19 cellular contexts compared by ENCODE assay signal in genomic region chr2:174180837-174181236, GRCh38.
DNase-seq lines count a peak whose midpoint lies in the region; ATAC-seq and TF ChIP-seq lines count a peak whose summit lies in the region.
"Had no signal": no experiment of that assay in that cellular context is flagged by ENCODE, and none has a peak within 500 bp of the region (broad histone marks: within the 10 kb centered on the region; RNA-seq: fewer than 3 reads in every experiment).

No MANE protein-coding gene starts in this region.

- no peak for ATAC-seq in activated CD4-positive, alpha-beta T cell treated with anti-CD3 and anti-CD28 coated beads for 36 hours
- peak; percentile 78 for ATAC-seq in PC-3

- H3K4me1 ChIP-seq in PC-3 (ENCODE audit: insufficient read depth, low read length) (no peaks in the 10 kb centered on the region; the same call in 1 of the 2 replicates), ectodermal cell (ENCODE audit: control insufficient read depth, insufficient read depth, low read length) (no peaks in the 10 kb centered on the region)
- H3K4me1 ChIP-seq: Peyer's patch, SJCRH30 had no signal

- DNase-seq in activated CD4-positive, alpha-beta T cell treated with anti-CD3 and anti-CD28 coated beads, Interleukin-2, amount 10 ng/mL, durations not matched to agents 24 days and 14 days = no peak
- DNase-seq in activated CD4-positive, alpha-beta T cell treated with anti-CD3 and anti-CD28 coated beads for 36 hours = no peak
- DNase-seq in PC-3 (peak; percentile 35), nephron progenitor cell (no peak), NCI-H345 (lab: John Stamatoyannopoulos, UW) (no peak), GM03348 (ENCODE audit: low spot score) (no peak)
- no peak for DNase-seq in activated T-cell treated with anti-CD3 and anti-CD28 coated beads, Interleukin-2, amount 50 U/mL, for 24 hours
- DNase-seq: GF-D8; KG1; NCI-H1092 treated with DMSO at 0.1 percent for 48 hours; NCI-H2029 treated with DMSO at 0.1 percent for 48 hours; NCI-H226; NCI-H774; NK-92 treated with Interleukin-12 subunit alpha and Interleukin-12 subunit beta, amount 100 ng/mL, for 24 hours; Peyer's patch had no signal

- intact Hi-C loops in activated CD4-positive, alpha-beta T cell treated with anti-CD3 and anti-CD28 coated beads, Interleukin-2, amount 10 ng/mL, durations not matched to agents 24 days and 14 days (cut with micrococcal nuclease) = no loop called here
- intact Hi-C loops in activated CD4-positive, alpha-beta T cell treated with anti-CD3 and anti-CD28 coated beads for 36 hours (cut with DNase I, micrococcal nuclease) = no loop called here
- intact Hi-C loops in PC-3 (cut with micrococcal nuclease) = no loop called here

- CTCF ChIA-PET in activated CD4-positive, alpha-beta T cell treated with anti-CD3 and anti-CD28 coated beads for 36 hours (lab: Charles Lee) = no interaction called here
- CTCF ChIA-PET in PC-3 (lab: Charles Lee) = no interaction called here

- H4K20me1 ChIP-seq in PC-3 (ENCODE audit: low read length) = no peaks in the 10 kb centered on the region

- H3K4me1 Mint-ChIP-seq in activated CD4-positive, alpha-beta T cell treated with anti-CD3 and anti-CD28 coated beads, Interleukin-2, amount 10 ng/mL, durations not matched to agents 24 days and 14 days = peaks cover 5% of the 10 kb centered on the region
- no peaks in the 10 kb centered on the region for H3K4me1 Mint-ChIP-seq in activated CD4-positive, alpha-beta T cell treated with anti-CD3 and anti-CD28 coated beads for 36 hours
- peaks cover 23% of the 10 kb centered on the region for H3K4me1 Mint-ChIP-seq in nephron progenitor cell
- peaks cover 8% of the 10 kb centered on the region for H3K4me1 Mint-ChIP-seq in activated T-cell treated with anti-CD3 and anti-CD28 coated beads, Interleukin-2, amount 50 U/mL, for 24 hours (ENCODE audit: low read depth)

- POLR2A ChIA-PET in activated CD4-positive, alpha-beta T cell treated with anti-CD3 and anti-CD28 coated beads for 36 hours (lab: Charles Lee) = interaction anchor here (0.6 kb wide), 1 partner anchor 39 kb away, joined by 5 read pairs; no protein-coding TSS in a partner anchor
- POLR2A ChIA-PET in PC-3 (lab: Charles Lee; ENCODE audit: unreplicated experiment) = no interaction called here

- H3K27ac Mint-ChIP-seq in activated CD4-positive, alpha-beta T cell treated with anti-CD3 and anti-CD28 coated beads, Interleukin-2, amount 10 ng/mL, durations not matched to agents 24 days and 14 days = peak overlapping the region; percentile 14
- H3K27ac Mint-ChIP-seq in activated CD4-positive, alpha-beta T cell treated with anti-CD3 and anti-CD28 coated beads for 36 hours = no peak overlapping the region
- peak overlapping the region; percentile 83 for H3K27ac Mint-ChIP-seq in nephron progenitor cell
- no peak overlapping the region for H3K27ac Mint-ChIP-seq in activated T-cell treated with anti-CD3 and anti-CD28 coated beads, Interleukin-2, amount 50 U/mL, for 24 hours

- no peak overlapping the region for H3K4me3 ChIP-seq in PC-3 (ENCODE audit: low read length)
- no peak overlapping the region for H3K4me3 ChIP-seq in ectodermal cell (ENCODE audit: insufficient read depth, low read depth, low read length)
- H3K4me3 ChIP-seq: Peyer's patch, SJCRH30 had no signal

- no peak overlapping the region for H3K4me3 Mint-ChIP-seq in activated CD4-positive, alpha-beta T cell treated with anti-CD3 and anti-CD28 coated beads, Interleukin-2, amount 10 ng/mL, durations not matched to agents 24 days and 14 days
- H3K4me3 Mint-ChIP-seq in activated CD4-positive, alpha-beta T cell treated with anti-CD3 and anti-CD28 coated beads for 36 hours = no peak overlapping the region
- H3K4me3 Mint-ChIP-seq in nephron progenitor cell = no peak overlapping the region
- H3K4me3 Mint-ChIP-seq in activated T-cell treated with anti-CD3 and anti-CD28 coated beads, Interleukin-2, amount 50 U/mL, for 24 hours = no peak overlapping the region
- H3K4me3 Mint-ChIP-seq: CD14-positive monocyte had no signal

- no peak overlapping the region for H3K9ac ChIP-seq in PC-3 (ENCODE audit: low read length)

- no peak overlapping the region for H3K4me2 ChIP-seq in PC-3 (ENCODE audit: low read length)

- peaks cover 24% of the 10 kb centered on the region for H3K36me3 Mint-ChIP-seq in activated CD4-positive, alpha-beta T cell treated with anti-CD3 and anti-CD28 coated beads, Interleukin-2, amount 10 ng/mL, durations not matched to agents 24 days and 14 days (ENCODE audit: low read depth)
- peaks cover 20% of the 10 kb centered on the region for H3K36me3 Mint-ChIP-seq in activated CD4-positive, alpha-beta T cell treated with anti-CD3 and anti-CD28 coated beads for 36 hours (ENCODE audit: low read depth)
- H3K36me3 Mint-ChIP-seq in nephron progenitor cell (ENCODE audit: low read depth) = peaks cover 19% of the 10 kb centered on the region
- H3K36me3 Mint-ChIP-seq in activated T-cell treated with anti-CD3 and anti-CD28 coated beads, Interleukin-2, amount 50 U/mL, for 24 hours (ENCODE audit: low read depth) = peaks cover 57% of the 10 kb centered on the region

- H2AFZ ChIP-seq in PC-3 (ENCODE audit: low read length) = no peak overlapping the region

- TF ChIP-seq CTCF in PC-3 (conservative IDR thresholded peaks at IDR 0.05; ENCODE audit: low read depth, low read length) (no peak), nephron progenitor cell (IDR thresholded peaks at IDR 0.05) (no peak)

- H3K36me3 ChIP-seq in PC-3 (ENCODE audit: low read depth, low read length) (peaks cover 3% of the 10 kb centered on the region; the same call in 1 of the 2 replicates), ectodermal cell (ENCODE audit: control insufficient read depth, insufficient read depth, low read length) (no peaks in the 10 kb centered on the region)
- H3K36me3 ChIP-seq: Peyer's patch had no signal

- no TSS peak for BruUV-seq in PC-3 (replicated peaks; lab: Mats Ljungman, UMichigan)

- H3K27me3 Mint-ChIP-seq in activated CD4-positive, alpha-beta T cell treated with anti-CD3 and anti-CD28 coated beads, Interleukin-2, amount 10 ng/mL, durations not matched to agents 24 days and 14 days = no peaks in the 10 kb centered on the region
- no peaks in the 10 kb centered on the region for H3K27me3 Mint-ChIP-seq in activated CD4-positive, alpha-beta T cell treated with anti-CD3 and anti-CD28 coated beads for 36 hours
- no peaks in the 10 kb centered on the region for H3K27me3 Mint-ChIP-seq in nephron progenitor cell (ENCODE audit: low read depth, poor library complexity)
- H3K27me3 Mint-ChIP-seq in activated T-cell treated with anti-CD3 and anti-CD28 coated beads, Interleukin-2, amount 50 U/mL, for 24 hours = no peaks in the 10 kb centered on the region

- H3K9me3 Mint-ChIP-seq in activated CD4-positive, alpha-beta T cell treated with anti-CD3 and anti-CD28 coated beads, Interleukin-2, amount 10 ng/mL, durations not matched to agents 24 days and 14 days = no peaks in the 10 kb centered on the region
- H3K9me3 Mint-ChIP-seq in activated CD4-positive, alpha-beta T cell treated with anti-CD3 and anti-CD28 coated beads for 36 hours (ENCODE audit: low read depth) = peaks cover under 1% of the 10 kb centered on the region
- peaks cover 2% of the 10 kb centered on the region for H3K9me3 Mint-ChIP-seq in nephron progenitor cell
- H3K9me3 Mint-ChIP-seq in activated T-cell treated with anti-CD3 and anti-CD28 coated beads, Interleukin-2, amount 50 U/mL, for 24 hours = peaks cover 6% of the 10 kb centered on the region

- H3K27me3 ChIP-seq in PC-3 (ENCODE audit: low read length) = no peaks in the 10 kb centered on the region
- H3K27me3 ChIP-seq in ectodermal cell (ENCODE audit: control insufficient read depth, insufficient read depth, low read length, poor library complexity, severe bottlenecking) = no peaks in the 10 kb centered on the region
- H3K27me3 ChIP-seq: Peyer's patch, SJCRH30 had no signal

- H3K9me3 ChIP-seq in PC-3 (ENCODE audit: low read length) (no peaks in the 10 kb centered on the region), ectodermal cell (ENCODE audit: control insufficient read depth, low read length) (no peaks in the 10 kb centered on the region)
- H3K9me3 ChIP-seq: Peyer's patch, SJCRH30 had no signal

- no peaks in the 10 kb centered on the region for H3K9me2 ChIP-seq in PC-3 (replicated peaks; ENCODE audit: low read length)

- peaks cover 52% of the 10 kb centered on the region for H3K79me2 ChIP-seq in PC-3 (ENCODE audit: low read length)

- H3F3A ChIP-seq in PC-3 (ENCODE audit: low read length, unreplicated experiment) = no peaks in the 10 kb centered on the region

- H3K27ac ChIP-seq in PC-3 (ENCODE audit: low read length) (no peak overlapping the region), ectodermal cell (ENCODE audit: insufficient read depth, low read depth, low read length, poor library complexity, severe bottlenecking) (peak overlapping the region; percentile 21)
- H3K27ac ChIP-seq: 22Rv1, Peyer's patch, SJCRH30 had no signal

Comparison
In these comparisons a context has a peak if more than half of its experiments do, and no peak if none do; other contexts are left out.
1. H3K27ac Mint-ChIP-seq: peak in activated CD4-positive, alpha-beta T cell treated with anti-CD3 and anti-CD28 coated beads, Interleukin-2, amount 10 ng/mL, durations not matched to agents 24 days and 14 days (single experiment) and nephron progenitor cell (single experiment); none in activated CD4-positive, alpha-beta T cell treated with anti-CD3 and anti-CD28 coated beads for 36 hours (single experiment) and activated T-cell treated with anti-CD3 and anti-CD28 coated beads, Interleukin-2, amount 50 U/mL, for 24 hours (single experiment).